Comparison of ENCODE assay signal across 10 cellular contexts in genomic region chr6:20716865-20717264, GRCh38.
DNase-seq lines count a peak whose midpoint lies in the region; ATAC-seq lines count a peak whose summit lies in the region.
"Had no signal": no experiment of that assay in that cellular context is flagged by ENCODE, and none has a peak within 500 bp of the region (broad histone marks: within the 10 kb centered on the region; RNA-seq: fewer than 3 reads in every experiment).

No MANE protein-coding gene starts in this region.

- ATAC-seq in GM18499 (IDR thresholded peaks at IDR 0.05; ENCODE audit: insufficient read depth, unreplicated experiment) (peak; percentile 82), GM19455 (IDR thresholded peaks at IDR 0.05; ENCODE audit: unreplicated experiment) (peak; percentile 62), HG02870 (IDR thresholded peaks at IDR 0.05; ENCODE audit: unreplicated experiment) (peak; percentile 82), HG03571 (IDR thresholded peaks at IDR 0.05; ENCODE audit: unreplicated experiment) (peak; percentile 58)

- DNase-seq in NCI-H446 (lab: John Stamatoyannopoulos, UW) (no peak), NCI-H446 treated with DMSO at 0.1 percent for 48 hours (lab: John Stamatoyannopoulos, UW) (no peak), NCI-H226 (no peak), NCI-H1092 treated with DMSO at 0.1 percent for 48 hours (lab: John Stamatoyannopoulos, UW) (no peak)
- DNase-seq: activated T-cell treated with anti-CD3 and anti-CD28 coated beads for 4 hours, T-helper 9 cell had no signal
